Comparison of ENCODE assay signal across 1 cellular context in genomic region chr15:65067334-65067644, GRCh38.
TF ChIP-seq lines count a peak whose summit lies in the region.

No MANE protein-coding gene starts in this region.

TF ChIP-seq in IMR-90, 13 proteins besides CTCF, POLR2A, EP300 and RAD21:
- TF ChIP-seq FOS (IDR thresholded peaks at IDR 0.05; ENCODE audit: low read depth, low read length) (no peak), MAZ (IDR thresholded peaks at IDR 0.05; ENCODE audit: borderline replicate concordance, low read depth, low read length) (no peak), MAFK (IDR thresholded peaks at IDR 0.05; ENCODE audit: low read depth, low read length) (no peak), CEBPB (IDR thresholded peaks at IDR 0.05; ENCODE audit: low read depth, low read length) (no peak), BHLHE40 (IDR thresholded peaks at IDR 0.05; ENCODE audit: low read depth, low read length) (no peak)
- TF ChIP-seq, protein P1, sequence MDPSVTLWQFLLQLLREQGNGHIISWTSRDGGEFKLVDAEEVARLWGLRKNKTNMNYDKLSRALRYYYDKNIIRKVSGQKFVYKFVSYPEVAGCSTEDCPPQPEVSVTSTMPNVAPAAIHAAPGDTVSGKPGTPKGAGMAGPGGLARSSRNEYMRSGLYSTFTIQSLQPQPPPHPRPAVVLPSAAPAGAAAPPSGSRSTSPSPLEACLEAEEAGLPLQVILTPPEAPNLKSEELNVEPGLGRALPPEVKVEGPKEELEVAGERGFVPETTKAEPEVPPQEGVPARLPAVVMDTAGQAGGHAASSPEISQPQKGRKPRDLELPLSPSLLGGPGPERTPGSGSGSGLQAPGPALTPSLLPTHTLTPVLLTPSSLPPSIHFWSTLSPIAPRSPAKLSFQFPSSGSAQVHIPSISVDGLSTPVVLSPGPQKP (IDR thresholded peaks at IDR 0.05; ENCODE audit: borderline replicate concordance, low read depth, low read length) = no peak
